ENCODE assay signal across 8 cellular contexts in genomic region chr22:20438066-20438677, GRCh38. TPM values are rescaled to one million over a fixed set of nuclear protein-coding genes. Genes with fewer than 3 reads are reported as not detected.
A peak's percentile ranks its signal among the peaks of the same experiment; 100 is the strongest.
DNase-seq lines count a peak whose midpoint lies in the region; ATAC-seq, FAIRE-seq and TF ChIP-seq lines count a peak whose summit lies in the region.
"Had no signal": no experiment of that assay in that cellular context is flagged by ENCODE, and none has a peak within 500 bp of the region (broad histone marks: within the 10 kb centered on the region; RNA-seq: fewer than 3 reads in every experiment).

No MANE protein-coding gene starts in this region.

- peak overlapping the region; percentile 74 for H3K4me3 Mint-ChIP-seq in mesothelial cell of epicardium

- H3K36me3 ChIP-seq in Panc1 (ENCODE audit: control insufficient read depth, insufficient read depth, low read length) (no peaks in the 10 kb centered on the region), tibial nerve (peaks cover 0 to 19% (median 0%) of the 10 kb centered on the region in 3 donors)

- H3K9me3 ChIP-seq in Panc1 (ENCODE audit: control insufficient read depth, insufficient read depth, low read depth, low read length) (no peaks in the 10 kb centered on the region), tibial nerve (no peaks in the 10 kb centered on the region)

- H3K27ac Mint-ChIP-seq in mesothelial cell of epicardium = peak overlapping the region; percentile 81

- TF ChIP-seq POLR2A in tibial nerve (IDR thresholded peaks at IDR 0.05) = no peak

- peak in 1 of 2 donors; percentile 40 for TF ChIP-seq EP300 in tibial nerve (IDR thresholded peaks at IDR 0.05)

- peaks cover 10% of the 10 kb centered on the region for H3K36me3 Mint-ChIP-seq in mesothelial cell of epicardium

- no peak for FAIRE-seq in RCC 7860 (lab: Jason Lieb, UNC)

- DNase-seq in Panc1 (ENCODE audit: low read depth, low spot score) = no peak
- DNase-seq in epithelial cell of proximal tubule (ENCODE audit: low read depth) = no peak
- DNase-seq in mesothelial cell of epicardium (ENCODE audit: low spot score in 2 of 2, unreplicated experiment in 2 of 2) = no peak
- DNase-seq in tibial nerve (ENCODE audit: low spot score in 2 of 2) = no peak
- no peak for DNase-seq in RCC 7860 (ENCODE audit: low spot score)
- DNase-seq in hippocampal formation (lab: John Stamatoyannopoulos, UW) = no peak
- DNase-seq in foreskin keratinocyte = no peak
- DNase-seq: NCI-H1092 treated with DMSO at 0.1 percent for 48 hours had no signal

- CTCF ChIA-PET in Panc1 (lab: Charles Lee) = no interaction called here

- H3K27me3 ChIP-seq in Panc1 (ENCODE audit: control insufficient read depth, insufficient read depth, low read length) (no peaks in the 10 kb centered on the region), tibial nerve (no peaks in the 10 kb centered on the region), foreskin keratinocyte (peaks cover 58% of the 10 kb centered on the region)

- H3K4me1 ChIP-seq in Panc1 (ENCODE audit: control insufficient read depth, insufficient read depth, low read length) = no peaks in the 10 kb centered on the region
- peaks cover 0 to 87% (median 24%) of the 10 kb centered on the region in 4 donors for H3K4me1 ChIP-seq in tibial nerve
- H3K4me1 ChIP-seq in foreskin keratinocyte = peaks cover 3% of the 10 kb centered on the region

- peak overlapping the region; percentile 29 to 50 for H3K4me3 ChIP-seq in Panc1 (ENCODE audit: low read depth in 2 of 2, low read length in 2 of 2)
- H3K4me3 ChIP-seq in epithelial cell of proximal tubule (ENCODE audit: low read depth, low read length) = peak overlapping the region; percentile 8
- H3K4me3 ChIP-seq in tibial nerve = peak overlapping the region; percentile 48 to 86 (median 64)

- BruUV-seq in Panc1 (replicated peaks; lab: Mats Ljungman, UMichigan) = no TSS peak

- in situ Hi-C loops in Panc1 (cut with HindIII; ENCODE audit: low pct_unique_long_range_greater_than_20kb, low sequenced_read_pairs) = no loop called here

- 7 to 8% methylated on average over 33 to 39 of the region's 41 CpGs for WGBS in tibial nerve, 2 donors

- no peak overlapping the region for H3K27ac ChIP-seq in Panc1 (ENCODE audit: low read length)
- peak overlapping the region; percentile 74 to 98 (median 86) for H3K27ac ChIP-seq in tibial nerve
- no peak overlapping the region for H3K27ac ChIP-seq in foreskin keratinocyte

- POLR2A ChIA-PET in Panc1 (lab: Charles Lee) = no interaction called here

- no peaks in the 10 kb centered on the region for H3K27me3 Mint-ChIP-seq in mesothelial cell of epicardium (ENCODE audit: low read depth)

- ATAC-seq in Panc1 (peak; percentile 15; the same call in 1 of the 2 replicates), foreskin keratinocyte (no peak)

- intact Hi-C loops in Panc1 (cut with micrococcal nuclease; ENCODE audit: unreplicated experiment) = no loop called here

- no peaks in the 10 kb centered on the region for H3K9me3 Mint-ChIP-seq in mesothelial cell of epicardium

- H3K4me1 Mint-ChIP-seq in mesothelial cell of epicardium = peaks cover 26% of the 10 kb centered on the region

- TF ChIP-seq CTCF in Panc1 (IDR thresholded peaks at IDR 0.05) (no peak), epithelial cell of proximal tubule (conservative IDR thresholded peaks at IDR 0.05; ENCODE audit: low read depth, low read length) (no peak), mesothelial cell of epicardium (IDR thresholded peaks at IDR 0.05; ENCODE audit: unreplicated experiment) (no peak), tibial nerve (IDR thresholded peaks at IDR 0.05) (no peak), foreskin keratinocyte (conservative IDR thresholded peaks at IDR 0.05) (no peak)

RNA-seq across cellular contexts. Expression of gene SCARF2, which starts 0.5 kb away (rescaled TPM):
- 3.2 TPM for total RNA-seq in Panc1 (2021; ENCODE audit: unreplicated experiment)
- 2.5 TPM for polyA plus RNA-seq in Panc1 (2012; ENCODE audit: insufficient read length)
- total RNA-seq in epithelial cell of proximal tubule = 12.6 and 15.0 TPM in 2 replicates
- 45.7 to 47.2 TPM (median 46.8 TPM) in 3 replicates for total RNA-seq in mesothelial cell of epicardium
- 10 to 100 TPM; 28.4 to 72.0 (median 53.1) TPM for total RNA-seq in tibial nerve
- total RNA-seq in foreskin keratinocyte = 0.14 and 0.24 TPM in 2 replicates
- 0.17 and 0.25 TPM in 2 replicates for polyA plus RNA-seq in foreskin keratinocyte

RNA-seq across cellular contexts. Expression of gene ZNF74, which starts 44.2 kb away (rescaled TPM):
- total RNA-seq in Panc1 (2021; ENCODE audit: unreplicated experiment) (13.2 TPM), epithelial cell of proximal tubule (14.4 and 26.4 TPM in 2 replicates), mesothelial cell of epicardium (36.8 to 38.3 TPM (median 38.1 TPM) in 3 replicates), tibial nerve (10 to 100 TPM in 2 of 4 donors, 1 to 10 TPM in 2; 8.7 to 13.5 (median 10.2) TPM), foreskin keratinocyte (9.2 and 10.7 TPM in 2 replicates)
- 16.4 TPM for polyA plus RNA-seq in Panc1 (2012; ENCODE audit: insufficient read length)
- polyA plus RNA-seq in foreskin keratinocyte = 5.8 and 7.0 TPM in 2 replicates

RNA-seq across cellular contexts. Expression of gene KLHL22, which starts 57.4 kb away (rescaled TPM):
- total RNA-seq in Panc1 (2021; ENCODE audit: unreplicated experiment) (14.5 TPM), epithelial cell of proximal tubule (18.0 and 21.9 TPM in 2 replicates), mesothelial cell of epicardium (58.4 to 60.3 TPM (median 59.9 TPM) in 3 replicates), tibial nerve (10 to 100 TPM; 31.6 to 50.4 (median 41.4) TPM), foreskin keratinocyte (12.4 and 14.3 TPM in 2 replicates)
- 16.9 TPM for polyA plus RNA-seq in Panc1 (2012; ENCODE audit: insufficient read length)
- 10.7 and 12.5 TPM in 2 replicates for polyA plus RNA-seq in foreskin keratinocyte

Comparison
In these comparisons a context has a peak if more than half of its experiments do, and no peak if none do; other contexts are left out.
1. H3K27ac ChIP-seq: peak in tibial nerve (4 of 4); none in Panc1 (single experiment) and foreskin keratinocyte (single experiment).
2. H3K4me3 ChIP-seq: peak in every context shown above with its lines; median percentile 64 in tibial nerve; 40 in Panc1; 8 in epithelial cell of proximal tubule.